In genomic region chr1:182193908-182194550, GRCh38 we compare ENCODE assay signal across 2 cellular contexts.
A peak's percentile ranks its signal among the peaks of the same experiment; 100 is the strongest.
TF ChIP-seq lines count a peak whose summit lies in the region.

No MANE protein-coding gene starts in this region.

TF ChIP-seq in IMR-90, 13 proteins besides CTCF, POLR2A, EP300 and RAD21 (continued from another document):
- TF ChIP-seq CEBPB (IDR thresholded peaks at IDR 0.05; ENCODE audit: low read depth, low read length) = 0 out of 2 replicates have a peak, but pooled peaks have one; percentile 17
- no peak for TF ChIP-seq USF2 (IDR thresholded peaks at IDR 0.05; ENCODE audit: low read depth, low read length)
- no peak for TF ChIP-seq NFE2L2 (IDR thresholded peaks at IDR 0.05; ENCODE audit: low read depth, low read length)
- no peak for TF ChIP-seq MAFK (IDR thresholded peaks at IDR 0.05; ENCODE audit: low read depth, low read length)

TF ChIP-seq in K562, 482 proteins besides CTCF, POLR2A, EP300 and RAD21 (continued from another document):
- TF ChIP-seq TFAP4 (CRISPR knock-in tag; IDR thresholded peaks at IDR 0.05; ENCODE audit: borderline replicate concordance) = peak; percentile 31; the same call in 1 of the 2 replicates
- TF ChIP-seq SREBF1 (IDR thresholded peaks at IDR 0.05; ENCODE audit: borderline replicate concordance, low read depth, low read length) = no peak
- no peak for TF ChIP-seq CHD1 (IDR thresholded peaks at IDR 0.05; ENCODE audit: low read length)
- no peak for TF ChIP-seq XRCC3 (IDR thresholded peaks at IDR 0.05)
- no peak for TF ChIP-seq ID3 (CRISPR knock-in tag; IDR thresholded peaks at IDR 0.05)
- TF ChIP-seq ID3 (tag; IDR thresholded peaks at IDR 0.05) = no peak
- no peak for TF ChIP-seq SP1 (CRISPR knock-in tag; IDR thresholded peaks at IDR 0.05)
- TF ChIP-seq ARHGAP35 (IDR thresholded peaks at IDR 0.05; ENCODE audit: partially characterized antibody) = no peak
- TF ChIP-seq KLF13 (tag; IDR thresholded peaks at IDR 0.05; ENCODE audit: borderline replicate concordance, low read depth) = no peak
- TF ChIP-seq SRF (CRISPR knock-in tag; IDR thresholded peaks at IDR 0.05) = no peak
- TF ChIP-seq NCOA4 (IDR thresholded peaks at IDR 0.05; ENCODE audit: partially characterized antibody) = no peak
- no peak for TF ChIP-seq NCOA1 (IDR thresholded peaks at IDR 0.05; ENCODE audit: low read depth)
- peak; percentile 81 for TF ChIP-seq CEBPB (tag; IDR thresholded peaks at IDR 0.05)
- TF ChIP-seq SIN3B (IDR thresholded peaks at IDR 0.05; ENCODE audit: low read depth) = no peak
- TF ChIP-seq NRF1 (conservative IDR thresholded peaks at IDR 0.05 in 1 of 2, IDR thresholded peaks at IDR 0.05 in 1 of 2) = no peak
- TF ChIP-seq NCOA6 (IDR thresholded peaks at IDR 0.05) = no peak
- no peak for TF ChIP-seq E2F6 (IDR thresholded peaks at IDR 0.05; ENCODE audit: borderline replicate concordance in 1 of 2, extremely low read depth in 1 of 2, insufficient read depth in 1 of 2, insufficient read length in 1 of 2, low read depth in 1 of 2, low read length in 1 of 2, poor library complexity in 1 of 2, severe bottlenecking in 1 of 2)
- TF ChIP-seq HDAC1 (IDR thresholded peaks at IDR 0.05) = no peak
- peak; percentile 33; the same call in 1 of the 2 replicates for TF ChIP-seq CEBPG (CRISPR knock-in tag; IDR thresholded peaks at IDR 0.05)
- peak; percentile 61 to 70 for TF ChIP-seq CEBPG (tag; conservative IDR thresholded peaks at IDR 0.05 in 1 of 2, IDR thresholded peaks at IDR 0.05 in 1 of 2)
- peak; percentile 84 for TF ChIP-seq ATF3 (IDR thresholded peaks at IDR 0.05)
- TF ChIP-seq ATF3 (CRISPR knock-in tag; conservative IDR thresholded peaks at IDR 0.05) = no peak
- no peak for TF ChIP-seq MCM2 (IDR thresholded peaks at IDR 0.05; ENCODE audit: low read depth)
- TF ChIP-seq CAMTA2 (CRISPR knock-in tag; conservative IDR thresholded peaks at IDR 0.05) = no peak
- no peak for TF ChIP-seq ETS2 (tag; IDR thresholded peaks at IDR 0.05; ENCODE audit: borderline replicate concordance, poor library complexity, severe bottlenecking)
- no peak for TF ChIP-seq ESRRB (CRISPR knock-in tag; IDR thresholded peaks at IDR 0.05; ENCODE audit: borderline replicate concordance)
- no peak for TF ChIP-seq ZC3H8 (IDR thresholded peaks at IDR 0.05)
- no peak for TF ChIP-seq KLF16 (IDR thresholded peaks at IDR 0.05)
- no peak for TF ChIP-seq GABPB1 (CRISPR knock-in tag; IDR thresholded peaks at IDR 0.05)
- TF ChIP-seq MTA2 (IDR thresholded peaks at IDR 0.05; ENCODE audit: low read depth) = no peak
- TF ChIP-seq ZNF644 (tag; IDR thresholded peaks at IDR 0.05; ENCODE audit: low read depth) = no peak
- no peak for TF ChIP-seq MTA1 (IDR thresholded peaks at IDR 0.05; ENCODE audit: borderline replicate concordance)
- TF ChIP-seq POLR2AphosphoS2 (IDR thresholded peaks at IDR 0.05; ENCODE audit: low read length) = no peak
- no peak for TF ChIP-seq U2AF1 (optimal IDR thresholded peaks at IDR 0.05; ENCODE audit: low read depth, low read length)
- no peak for TF ChIP-seq MEIS2 (IDR thresholded peaks at IDR 0.05; ENCODE audit: partially characterized antibody)
- TF ChIP-seq TRIM24 (IDR thresholded peaks at IDR 0.05) = peak in 1 of 2 experiments; percentile 20; a peak in 1 of 4 replicates
- no peak for TF ChIP-seq HDGF (IDR thresholded peaks at IDR 0.05)
- TF ChIP-seq GABPB2 (CRISPR knock-in tag; conservative IDR thresholded peaks at IDR 0.05) = no peak
- no peak for TF ChIP-seq CGGBP1 (CRISPR knock-in tag; IDR thresholded peaks at IDR 0.05)
